Comparison of ENCODE assay signal across 25 cellular contexts in genomic region chr7:29410981-29411380, GRCh38.
"Had no signal": no experiment of that assay in that cellular context is flagged by ENCODE, and none has a peak within 500 bp of the region (broad histone marks: within the 10 kb centered on the region; RNA-seq: fewer than 3 reads in every experiment).

No MANE protein-coding gene starts in this region.

- H3K27me3 ChIP-seq: ascending aorta, breast epithelium, cardiac muscle cell, dorsolateral prefrontal cortex, heart left ventricle had no signal

- H3K4me1 ChIP-seq: ascending aorta, breast epithelium, heart left ventricle had no signal

- ATAC-seq: activated CD8-positive, alpha-beta T cell treated with anti-CD3 and anti-CD28 coated beads for 36 hours; activated T-cell treated with anti-CD3 and anti-CD28 coated beads, Interleukin-2, amount 50 U/mL, for 4 hours; activated T-helper 17 cell treated with anti-CD3 and anti-CD28 coated beads, Interleukin-2, amount 50 U/mL, for 72 hours; esophagus mucosa had no signal

- H3K4me3 ChIP-seq: ascending aorta, breast epithelium, cardiac muscle cell, coronary artery, dorsolateral prefrontal cortex, heart left ventricle had no signal

- H3K27ac ChIP-seq: ascending aorta, breast epithelium, cardiac muscle cell, coronary artery, dorsolateral prefrontal cortex, heart left ventricle had no signal

- DNase-seq: activated CD4-positive, alpha-beta T cell treated with anti-CD3 and anti-CD28 coated beads for 1 hour; activated CD4-positive, alpha-beta T cell treated with anti-CD3 and anti-CD28 coated beads for 4 hours; activated CD4-positive, alpha-beta T cell treated with anti-CD3 and anti-CD28 coated beads, Interleukin-2, amount 10 ng/mL, durations not matched to agents 7 days and 5 days; activated CD4-positive, alpha-beta T cell treated with anti-CD3 and anti-CD28 coated beads, Interleukin-2, amount 50 U/mL, for 48 hours; activated CD8-positive, alpha-beta memory T cell treated with anti-CD3 and anti-CD28 coated beads for 24 hours; activated CD8-positive, alpha-beta T cell treated with anti-CD3 and anti-CD28 coated beads for 36 hours; activated effector memory CD4-positive, alpha-beta T cell treated with anti-CD3 and anti-CD28 coated beads, Interleukin-2, amount 50 U/mL, for 16 hours; activated naive CD4-positive, alpha-beta T cell treated with anti-CD3 and anti-CD28 coated beads for 36 hours; activated naive CD8-positive, alpha-beta T cell treated with anti-CD3 and anti-CD28 coated beads, Interleukin-2, amount 10 ng/mL, durations not matched to agents 7 days and 5 days; activated T-cell treated with anti-CD3 and anti-CD28 coated beads, Interleukin-2, amount 50 U/mL, for 4 hours; central memory CD4-positive, alpha-beta T cell; dorsolateral prefrontal cortex; effector memory CD4-positive, alpha-beta T cell; endodermal cell; foreskin fibroblast; glutamatergic neuron; heart left ventricle; hypothalamus; T-helper 2 cell had no signal

- H3K9me3 ChIP-seq: ascending aorta, breast epithelium, heart left ventricle had no signal

- H3K36me3 ChIP-seq: ascending aorta, breast epithelium, cardiac muscle cell had no signal
